ENCODE assay signal across 19 cellular contexts in genomic region chr6:90534337-90535025, GRCh38. TPM values are rescaled to one million over a fixed set of nuclear protein-coding genes. Genes with fewer than 3 reads are reported as not detected.
A peak's percentile ranks its signal among the peaks of the same experiment; 100 is the strongest.
DNase-seq lines count a peak whose midpoint lies in the region; ATAC-seq, FAIRE-seq and TF ChIP-seq lines count a peak whose summit lies in the region.
"Had no signal": no experiment of that assay in that cellular context is flagged by ENCODE, and none has a peak within 500 bp of the region (broad histone marks: within the 10 kb centered on the region; RNA-seq: fewer than 3 reads in every experiment).

No MANE protein-coding gene starts in this region.

- H3K4me3 Mint-ChIP-seq in T-helper 1 cell treated with Interleukin-12 subunit alpha and Interleukin-12 subunit beta and Interleukin-4 antibody, amounts not matched to agents 30 μg/mL and 1 μg/mL, for 36 hours: no peak overlapping the region
- no peak overlapping the region for H3K4me3 Mint-ChIP-seq in activated T-cell treated with anti-CD3 and anti-CD28 coated beads, Interleukin-2, amount 50 U/mL, for 24 hours
- H3K4me3 Mint-ChIP-seq: CD4-positive, alpha-beta T cell; IgD-negative memory B cell had no signal

- peaks cover 20% of the 10 kb centered on the region for H3K36me3 Mint-ChIP-seq in T-helper 1 cell treated with Interleukin-12 subunit alpha and Interleukin-12 subunit beta and Interleukin-4 antibody, amounts not matched to agents 30 μg/mL and 1 μg/mL, for 36 hours (ENCODE audit: low read depth)
- peaks cover 56% of the 10 kb centered on the region for H3K36me3 Mint-ChIP-seq in activated T-cell treated with anti-CD3 and anti-CD28 coated beads, Interleukin-2, amount 50 U/mL, for 24 hours (ENCODE audit: low read depth)

- no peaks in the 10 kb centered on the region for H3K27me3 Mint-ChIP-seq in T-helper 1 cell treated with Interleukin-12 subunit alpha and Interleukin-12 subunit beta and Interleukin-4 antibody, amounts not matched to agents 30 μg/mL and 1 μg/mL, for 36 hours (ENCODE audit: low read depth)
- no peaks in the 10 kb centered on the region for H3K27me3 Mint-ChIP-seq in activated T-cell treated with anti-CD3 and anti-CD28 coated beads, Interleukin-2, amount 50 U/mL, for 24 hours
- H3K27me3 Mint-ChIP-seq: CD4-positive, alpha-beta T cell; IgD-negative memory B cell had no signal

- peaks cover 30% of the 10 kb centered on the region for H3K4me1 Mint-ChIP-seq in T-helper 1 cell treated with Interleukin-12 subunit alpha and Interleukin-12 subunit beta and Interleukin-4 antibody, amounts not matched to agents 30 μg/mL and 1 μg/mL, for 36 hours (ENCODE audit: low read depth)
- peaks cover 12% of the 10 kb centered on the region for H3K4me1 Mint-ChIP-seq in activated T-cell treated with anti-CD3 and anti-CD28 coated beads, Interleukin-2, amount 50 U/mL, for 24 hours (ENCODE audit: low read depth)

- FAIRE-seq in GM12892 (lab: Jason Lieb, UNC): peak; percentile 30

- H3K9me3 Mint-ChIP-seq in T-helper 1 cell treated with Interleukin-12 subunit alpha and Interleukin-12 subunit beta and Interleukin-4 antibody, amounts not matched to agents 30 μg/mL and 1 μg/mL, for 36 hours: no peaks in the 10 kb centered on the region
- H3K9me3 Mint-ChIP-seq in activated T-cell treated with anti-CD3 and anti-CD28 coated beads, Interleukin-2, amount 50 U/mL, for 24 hours: no peaks in the 10 kb centered on the region
- H3K9me3 Mint-ChIP-seq: CD4-positive, alpha-beta T cell; IgD-negative memory B cell had no signal

- ATAC-seq in GM18861 (IDR thresholded peaks at IDR 0.05; ENCODE audit: unreplicated experiment): no peak

- peak overlapping the region; percentile 91 for H3K27ac Mint-ChIP-seq in T-helper 1 cell treated with Interleukin-12 subunit alpha and Interleukin-12 subunit beta and Interleukin-4 antibody, amounts not matched to agents 30 μg/mL and 1 μg/mL, for 36 hours
- peak overlapping the region; percentile 27 for H3K27ac Mint-ChIP-seq in activated T-cell treated with anti-CD3 and anti-CD28 coated beads, Interleukin-2, amount 50 U/mL, for 24 hours
- H3K27ac Mint-ChIP-seq: CD4-positive, alpha-beta T cell; IgD-negative memory B cell had no signal

- TF ChIP-seq POLR2A in GM12892 (IDR thresholded peaks at IDR 0.05; ENCODE audit: low read depth, low read length): no peak

- DNase-seq in T-helper 1 cell: no peak
- DNase-seq in activated T-cell treated with anti-CD3 and anti-CD28 coated beads, Interleukin-2, amount 50 U/mL, for 24 hours: no peak
- no peak for DNase-seq in activated T-cell treated with anti-CD3 and anti-CD28 coated beads for 4 hours
- DNase-seq in GM12892 (ENCODE audit: insufficient read length): no peak
- peak; percentile 54 for DNase-seq in myocyte (ENCODE audit: low read depth)
- no peak for DNase-seq in NOMO-1 (lab: John Stamatoyannopoulos, UW; ENCODE audit: unreplicated experiment in 2 of 2)
- DNase-seq: ACHN; CD4-positive, alpha-beta T cell; COR-L47; DMS79; Karpas-422; NCI-H1417 treated with DMSO at 0.1 percent for 48 hours; NCI-H187; NCI-H446; NCI-H526; Right ventricle myocardium superior had no signal

RNA-seq across cellular contexts. Expression of gene MAP3K7, which starts 52.4 kb away (rescaled TPM):
- polyA plus RNA-seq in GM12892 (2012; ENCODE audit: missing spikeins): 15.2 TPM
- total RNA-seq in myocyte: 40.8 and 44.6 TPM in 2 replicates
- 20.6 TPM for polyA plus RNA-seq in myocyte (2012)
